ENCODE assay signal across 8 cellular contexts in the genomic region with DNA sequence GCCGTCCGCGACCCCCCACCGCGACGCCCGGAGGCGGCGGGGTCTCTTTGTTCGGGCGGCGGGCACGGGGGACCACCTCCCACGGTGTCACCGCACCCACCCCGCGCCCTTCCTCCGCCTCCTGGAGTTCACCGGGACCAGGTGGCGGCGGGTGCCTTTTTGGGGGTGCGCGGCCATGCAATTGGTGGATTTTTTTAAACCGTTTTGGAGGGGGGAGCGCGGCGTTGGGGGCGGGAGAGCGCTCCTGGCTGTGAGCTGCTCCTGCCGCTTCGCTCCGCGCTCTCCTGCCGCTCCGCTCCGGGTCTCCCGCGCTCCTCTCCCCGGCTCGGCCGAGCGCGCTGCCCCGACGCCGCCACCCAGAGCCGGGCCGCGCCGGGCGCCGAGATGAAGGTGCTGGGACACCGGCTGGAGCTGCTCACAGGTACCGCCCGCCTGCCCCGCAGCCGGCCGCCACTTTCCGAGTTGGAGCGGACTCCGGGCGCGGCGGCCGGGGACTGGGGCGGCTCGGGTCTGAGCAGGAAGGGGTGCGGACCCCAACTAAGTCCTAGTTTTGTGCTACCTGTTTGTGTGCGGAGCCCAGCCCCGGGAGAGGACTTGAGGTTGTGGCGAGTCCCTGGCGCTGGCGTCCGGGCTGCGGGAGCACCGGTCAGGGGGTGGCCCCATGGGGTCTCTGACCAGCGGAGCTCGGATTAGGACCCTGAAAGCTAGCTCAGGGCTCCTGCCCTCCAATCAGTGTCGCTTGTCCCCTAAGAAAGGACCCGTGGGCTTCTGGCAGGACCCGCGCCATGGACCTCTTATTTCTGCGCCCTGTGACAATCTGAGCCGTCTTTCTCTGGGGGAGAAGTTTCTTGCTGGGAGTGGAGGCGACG. TPM values are rescaled to one million over a fixed set of nuclear protein-coding genes. Genes with fewer than 3 reads are reported as not detected.
DNase-seq lines count a peak whose midpoint lies in the region; ATAC-seq and TF ChIP-seq lines count a peak whose summit lies in the region.

No MANE protein-coding gene starts in this region.

- peak overlapping the region in 1 of 2 donors; percentile 8 for H3K4me3 ChIP-seq in body of pancreas
- H3K4me3 ChIP-seq in thyroid gland (replicated peaks in 1 of 3): peak overlapping the region in 1 of 3 donors; percentile 45

- H3K27me3 ChIP-seq in body of pancreas (peaks cover 0 to 35% of the 10 kb centered on the region in 2 donors), thyroid gland (peaks cover 4% of the 10 kb centered on the region)

- peak; percentile 52 for ATAC-seq in body of pancreas

- TF ChIP-seq CTCF in body of pancreas (IDR thresholded peaks at IDR 0.05) (no peak), thyroid gland (IDR thresholded peaks at IDR 0.05) (no peak)

- H3K4me1 ChIP-seq in body of pancreas (peaks cover 15% of the 10 kb centered on the region), thyroid gland (peaks cover 0 to 20% of the 10 kb centered on the region in 2 donors)

- peak; percentile 37 for DNase-seq in stimulated activated CD4-positive, alpha-beta T cell treated with anti-CD3 and anti-CD28 coated beads, Interleukin-15, amount 100 ng/mL, for 24 hours
- no peak for DNase-seq in stimulated activated CD4-positive, alpha-beta T cell treated with anti-CD3 and anti-CD28 coated beads, Interleukin-2, amount 100 ng/mL, for 48 hours
- peak in 3 of 4 donors; percentile 6 to 28 (median 21) for DNase-seq in body of pancreas
- DNase-seq in left kidney (ENCODE audit: low read depth, low spot score): peak; percentile 71
- DNase-seq in thyroid gland: peak; percentile 8 to 28
- DNase-seq in HCEC 1CT: no peak
- DNase-seq in NK-92 treated with Interleukin-12 subunit alpha and Interleukin-12 subunit beta, amount 100 ng/mL, for 24 hours (lab: John Stamatoyannopoulos, UW): no peak
- DNase-seq in NCI-H1436 treated with DMSO at 0.1 percent for 48 hours (lab: John Stamatoyannopoulos, UW): no peak

- 0 to 1% methylated on average over 1 to 70 of the region's 86 CpGs for WGBS in body of pancreas, 2 donors
- WGBS in thyroid gland, 2 donors: 0 to 4% methylated on average over 15 to 20 of the region's 86 CpGs

- no peaks in the 10 kb centered on the region for H3K9me3 ChIP-seq in body of pancreas
- H3K9me3 ChIP-seq in thyroid gland: no peaks in the 10 kb centered on the region

- no peak for TF ChIP-seq POLR2A in body of pancreas (IDR thresholded peaks at IDR 0.05)
- TF ChIP-seq POLR2A in thyroid gland (IDR thresholded peaks at IDR 0.05): no peak

- H3K27ac ChIP-seq in body of pancreas (no peak overlapping the region), thyroid gland (no peak overlapping the region)

- H3K36me3 ChIP-seq in body of pancreas (replicated peaks in 1 of 2; ENCODE audit: insufficient read depth in 1 of 2, low read depth in 2 of 2) (no peaks in the 10 kb centered on the region), thyroid gland (no peaks in the 10 kb centered on the region)

- intact Hi-C loops in body of pancreas (cut with DNase I) (no loop called here), thyroid gland (cut with DNase I) (no loop called here)

RNA-seq across cellular contexts. Expression of a gene that starts 35.7 kb away (rescaled TPM):
- total RNA-seq in body of pancreas: 10 to 100 TPM in 1 of 2 donors, 1 to 10 TPM in 1; 6.0 to 33.9 TPM
- 10 to 100 TPM in 2 of 4 donors, 1 to 10 TPM in 2; 3.3 to 12.9 (median 9.3) TPM for total RNA-seq in thyroid gland

RNA-seq across cellular contexts. Expression of a gene that starts 51.0 kb away (rescaled TPM):
- 10 to 100 TPM; 67.7 to 80.8 TPM for total RNA-seq in body of pancreas
- total RNA-seq in thyroid gland: 10 to 100 TPM; 37.3 to 59.2 (median 44.4) TPM

Comparison
In these comparisons a context has a peak if more than half of its experiments do, and no peak if none do; other contexts are left out.
1. DNase-seq: peak in stimulated activated CD4-positive, alpha-beta T cell treated with anti-CD3 and anti-CD28 coated beads, Interleukin-15, amount 100 ng/mL, for 24 hours (single experiment), body of pancreas (3 of 4), left kidney (single experiment) and thyroid gland (2 of 2); none in stimulated activated CD4-positive, alpha-beta T cell treated with anti-CD3 and anti-CD28 coated beads, Interleukin-2, amount 100 ng/mL, for 48 hours (0 of 2), HCEC 1CT (single experiment), NK-92 treated with Interleukin-12 subunit alpha and Interleukin-12 subunit beta, amount 100 ng/mL, for 24 hours (single experiment) and NCI-H1436 treated with DMSO at 0.1 percent for 48 hours (single experiment).